In genomic region chr7:132453825-132454224, GRCh38 we compare ENCODE assay signal across 20 cellular contexts.
"Had no signal": no experiment of that assay in that cellular context is flagged by ENCODE, and none has a peak within 500 bp of the region (broad histone marks: within the 10 kb centered on the region; RNA-seq: fewer than 3 reads in every experiment).

No MANE protein-coding gene starts in this region.

- H3K27ac Mint-ChIP-seq: activated naive CD4-positive, alpha-beta T cell treated with anti-CD3 and anti-CD28 coated beads, Interleukin-2, amount 50 U/mL, for 72 hours; endodermal cell; neural progenitor cell; stimulated activated memory B cell treated with anti-CD40 and anti-IgM and Interleukin-4, amounts not matched to agents 10 μg/mL and 1 μg/mL and 100 μg/mL, for 72 hours had no signal

- H3K4me3 Mint-ChIP-seq: endodermal cell; neural progenitor cell; stimulated activated memory B cell treated with anti-CD40 and anti-IgM and Interleukin-4, amounts not matched to agents 10 μg/mL and 1 μg/mL and 100 μg/mL, for 72 hours had no signal

- H3K36me3 Mint-ChIP-seq: activated naive CD4-positive, alpha-beta T cell treated with anti-CD3 and anti-CD28 coated beads, Interleukin-2, amount 50 U/mL, for 72 hours; neural progenitor cell; stimulated activated memory B cell treated with anti-CD40 and anti-IgM and Interleukin-4, amounts not matched to agents 10 μg/mL and 1 μg/mL and 100 μg/mL, for 72 hours had no signal

- H3K9me3 Mint-ChIP-seq: endodermal cell; neural progenitor cell; stimulated activated memory B cell treated with anti-CD40 and anti-IgM and Interleukin-4, amounts not matched to agents 10 μg/mL and 1 μg/mL and 100 μg/mL, for 72 hours had no signal

- ATAC-seq: gastroesophageal sphincter; heart left ventricle; left cardiac atrium; sciatic nerve; stimulated activated memory B cell treated with anti-CD40 and anti-IgM and Interleukin-4, amounts not matched to agents 10 μg/mL and 1 μg/mL and 100 μg/mL, for 72 hours had no signal

- H3K4me1 Mint-ChIP-seq: endodermal cell; neural progenitor cell; stimulated activated memory B cell treated with anti-CD40 and anti-IgM and Interleukin-4, amounts not matched to agents 10 μg/mL and 1 μg/mL and 100 μg/mL, for 72 hours had no signal

- DNase-seq: activated CD4-positive, alpha-beta T cell treated with anti-CD3 and anti-CD28 coated beads for 1 hour; activated CD4-positive, alpha-beta T cell treated with anti-CD3 and anti-CD28 coated beads, Interleukin-2, amount 50 U/mL, for 1 hour; activated gamma-delta T cell; amygdala; cerebellar nuclear complex; endodermal cell; heart left ventricle; islet precursor cell; left cardiac atrium; mesenchymal stem cell; posterior cingulate gyrus; SK-N-SH; small intestine; stimulated activated CD4-positive, alpha-beta T cell treated with anti-CD3 and anti-CD28 coated beads, Interleukin-2, amount 100 ng/mL, for 24 hours; upper lobe of left lung had no signal
